In the genomic region with DNA sequence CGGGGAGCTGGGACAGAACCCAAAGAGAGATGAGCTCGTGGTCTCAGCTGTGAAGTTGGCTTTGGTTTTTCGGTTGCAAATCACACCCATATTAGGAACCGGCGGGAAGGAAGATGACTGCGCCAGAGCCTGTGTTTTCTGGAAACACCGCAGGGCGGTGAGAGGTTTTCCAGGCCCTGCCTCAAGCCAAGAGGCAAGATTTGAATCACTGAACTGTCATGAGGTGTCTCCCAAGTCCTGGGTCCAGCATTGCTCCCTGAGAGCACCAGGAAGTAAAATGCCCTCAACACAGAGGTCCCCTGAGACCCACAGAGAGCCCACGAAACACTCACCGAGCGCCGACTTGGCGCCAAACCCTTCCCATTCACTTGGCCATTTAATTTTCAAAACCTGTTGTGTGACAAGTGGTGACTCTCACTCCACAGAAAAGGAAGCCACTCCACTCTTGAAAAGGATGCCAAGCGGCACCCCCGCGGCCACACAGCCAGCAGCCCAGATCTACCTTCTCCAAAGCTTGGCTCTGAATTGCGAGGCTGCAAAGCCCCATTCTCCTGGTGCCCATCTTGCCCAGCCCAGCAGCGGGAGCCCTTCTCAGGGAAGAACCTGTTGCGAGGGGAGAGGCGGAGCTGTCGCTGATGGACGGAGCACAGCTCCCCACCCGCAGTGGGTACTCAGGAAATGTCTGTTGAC, we compare ENCODE assay signal across 1 cellular context.
TF ChIP-seq lines count a peak whose summit lies in the region.

No MANE protein-coding gene starts in this region.

TF ChIP-seq in IMR-90, 13 proteins besides CTCF, POLR2A, EP300 and RAD21:
- no peak for TF ChIP-seq RCOR1 (IDR thresholded peaks at IDR 0.05; ENCODE audit: insufficient replicate concordance, low read length)
- TF ChIP-seq BHLHE40 (IDR thresholded peaks at IDR 0.05; ENCODE audit: low read depth, low read length): no peak
- TF ChIP-seq CEBPB (IDR thresholded peaks at IDR 0.05; ENCODE audit: low read depth, low read length): no peak
- no peak for TF ChIP-seq RFX5 (IDR thresholded peaks at IDR 0.05; ENCODE audit: low read depth, low read length)
- no peak for TF ChIP-seq MAFK (IDR thresholded peaks at IDR 0.05; ENCODE audit: low read depth, low read length)
- TF ChIP-seq MAZ (IDR thresholded peaks at IDR 0.05; ENCODE audit: borderline replicate concordance, low read depth, low read length): no peak
- TF ChIP-seq, protein P1, sequence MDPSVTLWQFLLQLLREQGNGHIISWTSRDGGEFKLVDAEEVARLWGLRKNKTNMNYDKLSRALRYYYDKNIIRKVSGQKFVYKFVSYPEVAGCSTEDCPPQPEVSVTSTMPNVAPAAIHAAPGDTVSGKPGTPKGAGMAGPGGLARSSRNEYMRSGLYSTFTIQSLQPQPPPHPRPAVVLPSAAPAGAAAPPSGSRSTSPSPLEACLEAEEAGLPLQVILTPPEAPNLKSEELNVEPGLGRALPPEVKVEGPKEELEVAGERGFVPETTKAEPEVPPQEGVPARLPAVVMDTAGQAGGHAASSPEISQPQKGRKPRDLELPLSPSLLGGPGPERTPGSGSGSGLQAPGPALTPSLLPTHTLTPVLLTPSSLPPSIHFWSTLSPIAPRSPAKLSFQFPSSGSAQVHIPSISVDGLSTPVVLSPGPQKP (IDR thresholded peaks at IDR 0.05; ENCODE audit: borderline replicate concordance, low read depth, low read length): no peak
- TF ChIP-seq USF2 (IDR thresholded peaks at IDR 0.05; ENCODE audit: low read depth, low read length): no peak
- TF ChIP-seq CHD1 (IDR thresholded peaks at IDR 0.05; ENCODE audit: low read depth, low read length): no peak
